Comparison of ENCODE assay signal across 1 cellular context in genomic region chr5:149046196-149046829, GRCh38.
TF ChIP-seq lines count a peak whose summit lies in the region.

No MANE protein-coding gene starts in this region.

TF ChIP-seq in K562, 482 proteins besides CTCF, POLR2A, EP300 and RAD21 (continues in another document):
- peak; percentile 74 for TF ChIP-seq SMARCC2 (IDR thresholded peaks at IDR 0.05; ENCODE audit: low read depth)
- TF ChIP-seq ZFP36 (IDR thresholded peaks at IDR 0.05; ENCODE audit: low read depth, low read length, partially characterized antibody): peak; percentile 15
- peak; percentile 74; the same call in 1 of the 2 replicates for TF ChIP-seq PML (IDR thresholded peaks at IDR 0.05; ENCODE audit: low read length)
- TF ChIP-seq NCOR1 (IDR thresholded peaks at IDR 0.05): peak; percentile 51
- no peak for TF ChIP-seq ASH1L (IDR thresholded peaks at IDR 0.05; ENCODE audit: borderline replicate concordance, low read depth, partially characterized antibody)
- TF ChIP-seq CTBP1 (IDR thresholded peaks at IDR 0.05; ENCODE audit: borderline replicate concordance): peak; percentile 21; the same call in 1 of the 2 replicates
- TF ChIP-seq DPF2 (IDR thresholded peaks at IDR 0.05): peak; percentile 92
- TF ChIP-seq MEIS2 (IDR thresholded peaks at IDR 0.05; ENCODE audit: partially characterized antibody): peak; percentile 45
- TF ChIP-seq MAZ (CRISPR knock-in tag; conservative IDR thresholded peaks at IDR 0.05 in 1 of 2, IDR thresholded peaks at IDR 0.05 in 1 of 2): no peak
- TF ChIP-seq FOXO4 (CRISPR knock-in tag; IDR thresholded peaks at IDR 0.05): no peak
- no peak for TF ChIP-seq GATAD2A (IDR thresholded peaks at IDR 0.05)
- peak; percentile 54; the same call in 1 of the 2 replicates for TF ChIP-seq MEF2D (tag; conservative IDR thresholded peaks at IDR 0.05; ENCODE audit: low read depth)
- TF ChIP-seq SMARCE1 (IDR thresholded peaks at IDR 0.05): peak; percentile 89
- 0 out of 2 replicates have a peak, but pooled peaks have one; percentile 23 for TF ChIP-seq MYC (IDR thresholded peaks at IDR 0.05; ENCODE audit: low read depth, low read length)
- TF ChIP-seq MYC (CRISPR knock-in tag; IDR thresholded peaks at IDR 0.05; ENCODE audit: borderline replicate concordance, low read depth): no peak
- no peak for TF ChIP-seq REST (CRISPR knock-in tag; IDR thresholded peaks at IDR 0.05; ENCODE audit: low read depth)
- no peak for TF ChIP-seq ETV6 (IDR thresholded peaks at IDR 0.05; ENCODE audit: borderline replicate concordance in 1 of 2, low read depth in 2 of 2, low read length in 1 of 2)
- TF ChIP-seq ETV6 (CRISPR knock-in tag; IDR thresholded peaks at IDR 0.05; ENCODE audit: borderline replicate concordance): no peak
- TF ChIP-seq ILF3 (IDR thresholded peaks at IDR 0.05; ENCODE audit: borderline replicate concordance): no peak
- TF ChIP-seq CBFA2T2 (conservative IDR thresholded peaks at IDR 0.05): peak; percentile 50
- TF ChIP-seq TAL1 (IDR thresholded peaks at IDR 0.05): peak; percentile 76
- no peak for TF ChIP-seq MTA3 (IDR thresholded peaks at IDR 0.05; ENCODE audit: borderline replicate concordance)
- peak; percentile 57; the same call in 1 of the 2 replicates for TF ChIP-seq POLR2AphosphoS5 (IDR thresholded peaks at IDR 0.05; ENCODE audit: control insufficient read depth, insufficient read depth, low read depth, low read length)
- no peak for TF ChIP-seq SIX5 (IDR thresholded peaks at IDR 0.05; ENCODE audit: borderline replicate concordance in 1 of 2, insufficient read depth in 1 of 2, low read depth in 1 of 2, low read length in 2 of 2)
- no peak for TF ChIP-seq DLX4 (CRISPR knock-in tag; IDR thresholded peaks at IDR 0.05)
- peak; percentile 41; the same call in 1 of the 2 replicates for TF ChIP-seq SMAD4 (CRISPR knock-in tag; conservative IDR thresholded peaks at IDR 0.05)
- TF ChIP-seq XRCC3 (IDR thresholded peaks at IDR 0.05): no peak
- peak; percentile 86 for TF ChIP-seq SMARCA4 (IDR thresholded peaks at IDR 0.05)
- peak; percentile 66 for TF ChIP-seq SOX6 (IDR thresholded peaks at IDR 0.05)
- no peak for TF ChIP-seq NFYB (IDR thresholded peaks at IDR 0.05; ENCODE audit: extremely low read depth, insufficient read length)
- TF ChIP-seq KLF16 (IDR thresholded peaks at IDR 0.05): peak; percentile 43; the same call in 1 of the 2 replicates
- TF ChIP-seq XRCC5 (IDR thresholded peaks at IDR 0.05; ENCODE audit: low read depth, low read length): no peak
- 0 out of 4 replicates have a peak, but pooled peaks of 1 of the 2 experiments have one; percentile 2 for TF ChIP-seq TEAD1 (CRISPR knock-in tag; IDR thresholded peaks at IDR 0.05)
- TF ChIP-seq TCF7 (IDR thresholded peaks at IDR 0.05; ENCODE audit: borderline replicate concordance): no peak
- no peak for TF ChIP-seq XRCC4 (IDR thresholded peaks at IDR 0.05; ENCODE audit: extremely low read depth, insufficient read depth, insufficient read length)
- no peak for TF ChIP-seq NR2C1 (IDR thresholded peaks at IDR 0.05)
- 0 out of 2 replicates have a peak, but pooled peaks have one; percentile 33 for TF ChIP-seq NR2C1 (tag; IDR thresholded peaks at IDR 0.05)
- no peak for TF ChIP-seq NR2C2 (CRISPR knock-in tag; IDR thresholded peaks at IDR 0.05)
- TF ChIP-seq NR2C2 (tag; IDR thresholded peaks at IDR 0.05): peak; percentile 28; the same call in 1 of the 2 replicates
- TF ChIP-seq HDAC3 (IDR thresholded peaks at IDR 0.05; ENCODE audit: borderline replicate concordance, partially characterized antibody): no peak
- TF ChIP-seq MTA2 (IDR thresholded peaks at IDR 0.05; ENCODE audit: low read depth): peak; percentile 52
- no peak for TF ChIP-seq ZNF384 (IDR thresholded peaks at IDR 0.05; ENCODE audit: low read depth, low read length)
- TF ChIP-seq ZNF766 (CRISPR knock-in tag; conservative IDR thresholded peaks at IDR 0.05): 0 out of 2 replicates have a peak, but pooled peaks have one; percentile 41
- TF ChIP-seq RNF2 (IDR thresholded peaks at IDR 0.05): 0 out of 2 replicates have a peak, but pooled peaks have one; percentile 52
- TF ChIP-seq CCNT2 (IDR thresholded peaks at IDR 0.05; ENCODE audit: borderline replicate concordance, extremely low read depth, insufficient read length, low read depth, low read length): peak; percentile 66
- peak in 1 of 2 experiments; percentile 64; a peak in 1 of 4 replicates for TF ChIP-seq RCOR1 (IDR thresholded peaks at IDR 0.05; ENCODE audit: borderline replicate concordance in 1 of 2, low read depth in 2 of 2, low read length in 2 of 2)
- TF ChIP-seq JUN (IDR thresholded peaks at IDR 0.05; ENCODE audit: borderline replicate concordance, low read depth, low read length): 0 out of 2 replicates have a peak, but pooled peaks have one; percentile 50
- no peak for TF ChIP-seq JUN (CRISPR knock-in tag; IDR thresholded peaks at IDR 0.05; ENCODE audit: borderline replicate concordance)
- TF ChIP-seq ZEB2 (IDR thresholded peaks at IDR 0.05): no peak
- peak; percentile 41 for TF ChIP-seq PRDM10 (IDR thresholded peaks at IDR 0.05; ENCODE audit: partially characterized antibody)
- peak; percentile 48; the same call in 1 of the 2 replicates for TF ChIP-seq FOXM1 (IDR thresholded peaks at IDR 0.05; ENCODE audit: low read depth)
- no peak for TF ChIP-seq FOXM1 (CRISPR knock-in tag; IDR thresholded peaks at IDR 0.05; ENCODE audit: low read depth)
- TF ChIP-seq HNRNPL (IDR thresholded peaks at IDR 0.05; ENCODE audit: low read depth, low read length): no peak
- TF ChIP-seq MCM5 (IDR thresholded peaks at IDR 0.05; ENCODE audit: low read depth): no peak
- TF ChIP-seq ZNF589 (CRISPR knock-in tag; IDR thresholded peaks at IDR 0.05; ENCODE audit: low read depth): 0 out of 2 replicates have a peak, but pooled peaks have one; percentile 40
- no peak for TF ChIP-seq HNRNPUL1 (IDR thresholded peaks at IDR 0.05; ENCODE audit: low read length)
- peak; percentile 99 for TF ChIP-seq ESRRA (IDR thresholded peaks at IDR 0.05; ENCODE audit: borderline replicate concordance, low read depth)
- peak; percentile 65; the same call in 1 of the 2 replicates for TF ChIP-seq ATF3 (IDR thresholded peaks at IDR 0.05)
- TF ChIP-seq ATF3 (CRISPR knock-in tag; conservative IDR thresholded peaks at IDR 0.05): no peak
- TF ChIP-seq ZNF639 (CRISPR knock-in tag; conservative IDR thresholded peaks at IDR 0.05 in 1 of 2, IDR thresholded peaks at IDR 0.05 in 1 of 2): peak in 1 of 2 experiments; percentile 47; a peak in 1 of 4 replicates
- TF ChIP-seq ZNF444 (CRISPR knock-in tag; IDR thresholded peaks at IDR 0.05): no peak
